ENCODE assay signal across 3 cellular contexts in the genomic region with DNA sequence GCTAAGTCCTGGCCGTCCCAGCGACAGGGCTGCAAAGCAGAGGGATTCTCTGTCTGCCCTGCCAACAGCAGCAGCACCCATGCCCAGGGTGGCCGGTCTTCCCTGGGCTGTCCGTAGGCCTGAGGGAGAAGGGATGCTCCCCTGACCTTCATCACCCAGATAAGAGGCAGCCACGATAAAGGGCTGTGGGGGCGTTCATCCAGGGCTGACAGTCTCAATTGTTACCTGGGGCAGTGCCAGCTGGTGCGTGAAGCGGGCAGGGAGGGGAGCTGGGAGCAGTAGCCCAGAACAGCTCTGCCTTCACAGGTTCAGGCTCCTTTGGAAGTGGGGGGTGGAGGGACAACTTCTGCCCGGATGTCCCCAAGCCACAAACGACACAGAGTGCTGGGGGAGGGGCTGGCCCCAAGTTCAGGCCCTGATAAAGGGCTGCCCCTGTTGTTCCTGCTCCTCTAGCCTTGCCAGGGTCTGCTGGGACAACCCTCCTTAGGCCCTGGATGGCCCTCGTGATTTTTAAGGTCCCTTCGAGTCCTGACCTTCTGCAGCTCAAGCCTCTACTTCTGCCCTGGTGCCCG.
TF ChIP-seq lines count a peak whose summit lies in the region.

No MANE protein-coding gene starts in this region.

TF ChIP-seq in SK-N-SH, 30 proteins besides CTCF, POLR2A, EP300 and RAD21:
- TF ChIP-seq, protein P1, sequence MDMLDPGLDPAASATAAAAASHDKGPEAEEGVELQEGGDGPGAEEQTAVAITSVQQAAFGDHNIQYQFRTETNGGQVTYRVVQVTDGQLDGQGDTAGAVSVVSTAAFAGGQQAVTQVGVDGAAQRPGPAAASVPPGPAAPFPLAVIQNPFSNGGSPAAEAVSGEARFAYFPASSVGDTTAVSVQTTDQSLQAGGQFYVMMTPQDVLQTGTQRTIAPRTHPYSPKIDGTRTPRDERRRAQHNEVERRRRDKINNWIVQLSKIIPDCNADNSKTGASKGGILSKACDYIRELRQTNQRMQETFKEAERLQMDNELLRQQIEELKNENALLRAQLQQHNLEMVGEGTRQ (IDR thresholded peaks at IDR 0.05; ENCODE audit: borderline replicate concordance, low read depth, low read length), result no peak
- TF ChIP-seq RFX5 (IDR thresholded peaks at IDR 0.05; ENCODE audit: low read length), result no peak
- TF ChIP-seq CHD2 (IDR thresholded peaks at IDR 0.05; ENCODE audit: low read length, partially characterized antibody), result no peak
- TF ChIP-seq FOXJ3 (CRISPR knock-in tag; IDR thresholded peaks at IDR 0.05), result peak; percentile 54; the same call in 1 of the 2 replicates
- TF ChIP-seq, protein P2, sequence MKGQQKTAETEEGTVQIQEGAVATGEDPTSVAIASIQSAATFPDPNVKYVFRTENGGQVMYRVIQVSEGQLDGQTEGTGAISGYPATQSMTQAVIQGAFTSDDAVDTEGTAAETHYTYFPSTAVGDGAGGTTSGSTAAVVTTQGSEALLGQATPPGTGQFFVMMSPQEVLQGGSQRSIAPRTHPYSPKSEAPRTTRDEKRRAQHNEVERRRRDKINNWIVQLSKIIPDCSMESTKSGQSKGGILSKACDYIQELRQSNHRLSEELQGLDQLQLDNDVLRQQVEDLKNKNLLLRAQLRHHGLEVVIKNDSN (IDR thresholded peaks at IDR 0.05; ENCODE audit: borderline replicate concordance, low read depth), result no peak
- no peak for TF ChIP-seq MEF2A (IDR thresholded peaks at IDR 0.05; ENCODE audit: borderline replicate concordance, low read depth)
- no peak for TF ChIP-seq MXI1 (IDR thresholded peaks at IDR 0.05; ENCODE audit: low read depth, low read length)
- no peak for TF ChIP-seq POLR2AphosphoS5 (IDR thresholded peaks at IDR 0.05; ENCODE audit: low read depth, low read length)
- TF ChIP-seq GATA2 (CRISPR knock-in tag; IDR thresholded peaks at IDR 0.05), result peak; percentile 87
- TF ChIP-seq NRF1 (IDR thresholded peaks at IDR 0.05; ENCODE audit: low read depth, low read length), result no peak
- peak; percentile 62; the same call in 1 of the 2 replicates for TF ChIP-seq RCOR1 (IDR thresholded peaks at IDR 0.05; ENCODE audit: low read length)
- TF ChIP-seq RXRA (IDR thresholded peaks at IDR 0.05; ENCODE audit: borderline replicate concordance, low read depth), result no peak
- TF ChIP-seq, protein P3, sequence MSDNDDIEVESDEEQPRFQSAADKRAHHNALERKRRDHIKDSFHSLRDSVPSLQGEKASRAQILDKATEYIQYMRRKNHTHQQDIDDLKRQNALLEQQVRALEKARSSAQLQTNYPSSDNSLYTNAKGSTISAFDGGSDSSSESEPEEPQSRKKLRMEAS (IDR thresholded peaks at IDR 0.05; ENCODE audit: low read depth), result no peak

TF ChIP-seq in SK-N-SH treated with all-trans-retinoic acid at 6 μM for 48 hours, 23 proteins besides CTCF, POLR2A, EP300 and RAD21 (continued from another document):
- TF ChIP-seq, protein P4, sequence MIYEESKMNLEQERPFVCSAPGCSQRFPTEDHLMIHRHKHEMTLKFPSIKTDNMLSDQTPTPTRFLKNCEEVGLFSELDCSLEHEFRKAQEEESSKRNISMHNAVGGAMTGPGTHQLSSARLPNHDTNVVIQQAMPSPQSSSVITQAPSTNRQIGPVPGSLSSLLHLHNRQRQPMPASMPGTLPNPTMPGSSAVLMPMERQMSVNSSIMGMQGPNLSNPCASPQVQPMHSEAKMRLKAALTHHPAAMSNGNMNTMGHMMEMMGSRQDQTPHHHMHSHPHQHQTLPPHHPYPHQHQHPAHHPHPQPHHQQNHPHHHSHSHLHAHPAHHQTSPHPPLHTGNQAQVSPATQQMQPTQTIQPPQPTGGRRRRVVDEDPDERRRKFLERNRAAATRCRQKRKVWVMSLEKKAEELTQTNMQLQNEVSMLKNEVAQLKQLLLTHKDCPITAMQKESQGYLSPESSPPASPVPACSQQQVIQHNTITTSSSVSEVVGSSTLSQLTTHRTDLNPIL (CRISPR knock-in tag; IDR thresholded peaks at IDR 0.05; ENCODE audit: low read depth), result no peak
- no peak for TF ChIP-seq TOX (CRISPR knock-in tag; IDR thresholded peaks at IDR 0.05; ENCODE audit: borderline replicate concordance)
- TF ChIP-seq, protein P5, sequence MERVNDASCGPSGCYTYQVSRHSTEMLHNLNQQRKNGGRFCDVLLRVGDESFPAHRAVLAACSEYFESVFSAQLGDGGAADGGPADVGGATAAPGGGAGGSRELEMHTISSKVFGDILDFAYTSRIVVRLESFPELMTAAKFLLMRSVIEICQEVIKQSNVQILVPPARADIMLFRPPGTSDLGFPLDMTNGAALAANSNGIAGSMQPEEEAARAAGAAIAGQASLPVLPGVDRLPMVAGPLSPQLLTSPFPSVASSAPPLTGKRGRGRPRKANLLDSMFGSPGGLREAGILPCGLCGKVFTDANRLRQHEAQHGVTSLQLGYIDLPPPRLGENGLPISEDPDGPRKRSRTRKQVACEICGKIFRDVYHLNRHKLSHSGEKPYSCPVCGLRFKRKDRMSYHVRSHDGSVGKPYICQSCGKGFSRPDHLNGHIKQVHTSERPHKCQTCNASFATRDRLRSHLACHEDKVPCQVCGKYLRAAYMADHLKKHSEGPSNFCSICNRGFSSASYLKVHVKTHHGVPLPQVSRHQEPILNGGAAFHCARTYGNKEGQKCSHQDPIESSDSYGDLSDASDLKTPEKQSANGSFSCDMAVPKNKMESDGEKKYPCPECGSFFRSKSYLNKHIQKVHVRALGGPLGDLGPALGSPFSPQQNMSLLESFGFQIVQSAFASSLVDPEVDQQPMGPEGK (CRISPR knock-in tag; IDR thresholded peaks at IDR 0.05; ENCODE audit: borderline replicate concordance), result no peak
- TF ChIP-seq ZC3H10 (CRISPR knock-in tag; IDR thresholded peaks at IDR 0.05), result no peak
- no peak for TF ChIP-seq OSR1 (CRISPR knock-in tag; IDR thresholded peaks at IDR 0.05)
- no peak for TF ChIP-seq ZFP3 (CRISPR knock-in tag; IDR thresholded peaks at IDR 0.05)
- no peak for TF ChIP-seq ISL1 (CRISPR knock-in tag; IDR thresholded peaks at IDR 0.05)
- TF ChIP-seq ESRRG (CRISPR knock-in tag; IDR thresholded peaks at IDR 0.05), result no peak
- TF ChIP-seq CSDC2 (CRISPR knock-in tag; IDR thresholded peaks at IDR 0.05), result no peak
- TF ChIP-seq RARB (CRISPR knock-in tag; IDR thresholded peaks at IDR 0.05), result no peak
- TF ChIP-seq ZFP30 (CRISPR knock-in tag; IDR thresholded peaks at IDR 0.05), result no peak
- no peak for TF ChIP-seq ZNF70 (CRISPR knock-in tag; IDR thresholded peaks at IDR 0.05)
- TF ChIP-seq, protein P6, sequence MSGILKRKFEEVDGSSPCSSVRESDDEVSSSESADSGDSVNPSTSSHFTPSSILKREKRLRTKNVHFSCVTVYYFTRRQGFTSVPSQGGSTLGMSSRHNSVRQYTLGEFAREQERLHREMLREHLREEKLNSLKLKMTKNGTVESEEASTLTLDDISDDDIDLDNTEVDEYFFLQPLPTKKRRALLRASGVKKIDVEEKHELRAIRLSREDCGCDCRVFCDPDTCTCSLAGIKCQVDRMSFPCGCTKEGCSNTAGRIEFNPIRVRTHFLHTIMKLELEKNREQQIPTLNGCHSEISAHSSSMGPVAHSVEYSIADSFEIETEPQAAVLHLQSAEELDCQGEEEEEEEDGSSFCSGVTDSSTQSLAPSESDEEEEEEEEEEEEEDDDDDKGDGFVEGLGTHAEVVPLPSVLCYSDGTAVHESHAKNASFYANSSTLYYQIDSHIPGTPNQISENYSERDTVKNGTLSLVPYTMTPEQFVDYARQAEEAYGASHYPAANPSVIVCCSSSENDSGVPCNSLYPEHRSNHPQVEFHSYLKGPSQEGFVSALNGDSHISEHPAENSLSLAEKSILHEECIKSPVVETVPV (CRISPR knock-in tag; IDR thresholded peaks at IDR 0.05), result no peak
- no peak for TF ChIP-seq ARNTL (CRISPR knock-in tag; IDR thresholded peaks at IDR 0.05; ENCODE audit: borderline replicate concordance, low read depth)
- no peak for TF ChIP-seq ZNF8 (CRISPR knock-in tag; IDR thresholded peaks at IDR 0.05)
- no peak for TF ChIP-seq ZNF565 (CRISPR knock-in tag; conservative IDR thresholded peaks at IDR 0.05; ENCODE audit: low read depth)
TF ChIP-seq in SK-N-SH treated with all-trans-retinoic acid at 6 μM for 48 hours: peak in this region for 0.

TF ChIP-seq in H1, 55 proteins besides CTCF, POLR2A, EP300 and RAD21:
- TF ChIP-seq BRCA1 (IDR thresholded peaks at IDR 0.05; ENCODE audit: low read depth, low read length) (no peak), SP4 (IDR thresholded peaks at IDR 0.05; ENCODE audit: low read length) (no peak), SIN3A (conservative IDR thresholded peaks at IDR 0.05 in 1 of 2, IDR thresholded peaks at IDR 0.05 in 1 of 2; ENCODE audit: low read depth in 1 of 2, low read length in 2 of 2) (no peak), CTBP2 (IDR thresholded peaks at IDR 0.05; ENCODE audit: borderline replicate concordance, insufficient read depth, insufficient read length, low read length) (no peak), GTF2F1 (IDR thresholded peaks at IDR 0.05; ENCODE audit: borderline replicate concordance, low read depth, low read length) (no peak), ZNF274 (IDR thresholded peaks at IDR 0.05; ENCODE audit: borderline replicate concordance, extremely low read depth, low read length) (no peak), EZH2 (IDR thresholded peaks at IDR 0.05; ENCODE audit: low read depth, low read length, severe bottlenecking) (no peak), SP2 (IDR thresholded peaks at IDR 0.05; ENCODE audit: low read length) (no peak), ASH2L (IDR thresholded peaks at IDR 0.05; ENCODE audit: low read length) (no peak), CBX8 (IDR thresholded peaks at IDR 0.05; ENCODE audit: borderline replicate concordance, low read depth, low read length) (no peak), SIRT6 (IDR thresholded peaks at IDR 0.05; ENCODE audit: low read length) (no peak), TEAD4 (IDR thresholded peaks at IDR 0.05; ENCODE audit: low read depth, low read length) (no peak), POLR2AphosphoS5 (IDR thresholded peaks at IDR 0.05; ENCODE audit: low read depth, low read length) (no peak), CBX5 (IDR thresholded peaks at IDR 0.05; ENCODE audit: low read depth, low read length) (no peak), MAFK (IDR thresholded peaks at IDR 0.05; ENCODE audit: low read depth, low read length) (no peak), TAF7 (optimal IDR thresholded peaks at IDR 0.05; ENCODE audit: borderline replicate concordance, low read depth, low read length) (no peak), NANOG (IDR thresholded peaks at IDR 0.05; ENCODE audit: insufficient read depth, low read depth, low read length, poor library complexity, severe bottlenecking) (no peak), SUZ12 (IDR thresholded peaks at IDR 0.05; ENCODE audit: low read length) (no peak)
- TF ChIP-seq, protein P7, sequence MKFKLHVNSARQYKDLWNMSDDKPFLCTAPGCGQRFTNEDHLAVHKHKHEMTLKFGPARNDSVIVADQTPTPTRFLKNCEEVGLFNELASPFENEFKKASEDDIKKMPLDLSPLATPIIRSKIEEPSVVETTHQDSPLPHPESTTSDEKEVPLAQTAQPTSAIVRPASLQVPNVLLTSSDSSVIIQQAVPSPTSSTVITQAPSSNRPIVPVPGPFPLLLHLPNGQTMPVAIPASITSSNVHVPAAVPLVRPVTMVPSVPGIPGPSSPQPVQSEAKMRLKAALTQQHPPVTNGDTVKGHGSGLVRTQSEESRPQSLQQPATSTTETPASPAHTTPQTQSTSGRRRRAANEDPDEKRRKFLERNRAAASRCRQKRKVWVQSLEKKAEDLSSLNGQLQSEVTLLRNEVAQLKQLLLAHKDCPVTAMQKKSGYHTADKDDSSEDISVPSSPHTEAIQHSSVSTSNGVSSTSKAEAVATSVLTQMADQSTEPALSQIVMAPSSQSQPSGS (IDR thresholded peaks at IDR 0.05; ENCODE audit: low read length), result no peak
